12 cellular contexts compared by ENCODE assay signal in genomic region chr3:114428173-114428606, GRCh38.
A peak's percentile ranks its signal among the peaks of the same experiment; 100 is the strongest.
DNase-seq lines count a peak whose midpoint lies in the region; ATAC-seq and TF ChIP-seq lines count a peak whose summit lies in the region.
"Had no signal": no experiment of that assay in that cellular context is flagged by ENCODE, and none has a peak within 500 bp of the region (broad histone marks: within the 10 kb centered on the region; RNA-seq: fewer than 3 reads in every experiment).

No MANE protein-coding gene starts in this region.

- no peak for TF ChIP-seq CTCF in GM12865 (IDR thresholded peaks at IDR 0.05; ENCODE audit: insufficient read depth, low read depth, low read length, missing control alignments)

- peak; percentile 34 for DNase-seq in GM12865 (ENCODE audit: low read depth)
- peak; percentile 47 for DNase-seq in NAMALWA (ENCODE audit: low spot score)
- DNase-seq in retina: no peak
- DNase-seq in ecto neural progenitor cell (ENCODE audit: low spot score): no peak
- DNase-seq in activated CD8-positive, alpha-beta memory T cell treated with anti-CD3 and anti-CD28 coated beads for 24 hours: no peak
- DNase-seq in COLO829 (ENCODE audit: low spot score): no peak
- DNase-seq: activated CD4-positive, alpha-beta T cell treated with anti-CD3 and anti-CD28 coated beads for 36 hours; activated gamma-delta T cell treated with Interleukin-2 at 50 U/mL for 16 hours; DND-41; SHP77 treated with DMSO at 0.1 percent for 48 hours had no signal

- ATAC-seq in GM19467 (IDR thresholded peaks at IDR 0.05; ENCODE audit: unreplicated experiment) (peak; percentile 77), HG03039 (IDR thresholded peaks at IDR 0.05; ENCODE audit: unreplicated experiment) (peak; percentile 79)
- ATAC-seq: activated CD4-positive, alpha-beta T cell treated with anti-CD3 and anti-CD28 coated beads for 36 hours had no signal

- no peak overlapping the region for H3K4me3 ChIP-seq in GM12865 (ENCODE audit: low read depth, low read length)

Comparison
In these comparisons a context has a peak if more than half of its experiments do, and no peak if none do; other contexts are left out.
1. DNase-seq: peak in GM12865 (single experiment) and NAMALWA (single experiment); none in retina (single experiment), ecto neural progenitor cell (single experiment), activated CD8-positive, alpha-beta memory T cell treated with anti-CD3 and anti-CD28 coated beads for 24 hours (single experiment) and COLO829 (single experiment).